In the genomic region with DNA sequence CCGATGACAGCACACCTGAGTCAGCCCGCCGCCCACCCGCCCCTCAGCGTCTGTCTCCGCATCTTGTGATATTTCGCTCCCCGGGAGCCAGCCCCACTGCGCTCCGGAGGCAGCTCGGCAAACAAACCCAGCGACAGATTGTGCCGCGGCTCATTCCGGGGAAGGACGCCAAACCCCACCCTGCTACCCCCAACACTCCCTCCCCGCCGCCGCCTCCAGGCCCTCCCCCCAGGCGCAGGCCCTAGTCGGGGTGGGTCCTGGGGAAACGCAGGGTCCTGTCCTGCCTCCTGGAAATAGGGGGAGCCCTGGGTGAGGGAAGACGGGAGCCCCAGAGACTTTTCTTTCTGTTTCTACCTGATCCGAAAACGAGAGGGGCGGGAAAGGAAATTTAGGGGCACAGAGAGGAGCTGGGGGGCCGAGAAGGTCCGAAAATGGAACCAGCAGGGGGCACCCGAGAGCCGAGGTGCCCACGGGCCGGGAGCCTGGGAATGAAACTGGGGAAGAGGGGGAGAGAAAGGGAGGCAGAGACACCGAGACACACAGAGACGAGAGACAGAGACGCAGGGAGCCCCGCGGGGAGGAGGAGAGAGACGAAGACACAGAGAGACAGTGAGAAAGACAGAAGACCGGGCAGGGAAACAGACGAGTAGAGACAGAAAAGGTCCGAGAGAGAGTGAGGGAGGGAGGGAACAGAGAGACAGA, we compare ENCODE assay signal across 8 cellular contexts. TPM values are rescaled to one million over a fixed set of nuclear protein-coding genes. Genes with fewer than 3 reads are reported as not detected.
DNase-seq lines count a peak whose midpoint lies in the region; ATAC-seq and TF ChIP-seq lines count a peak whose summit lies in the region.

No MANE protein-coding gene starts in this region.

- H3K4me1 ChIP-seq in effector memory CD4-positive, alpha-beta T cell (ENCODE audit: control insufficient read depth, insufficient read depth, low read length, poor library complexity, severe bottlenecking) = peaks cover 34% of the 10 kb centered on the region
- H3K4me1 ChIP-seq in stomach smooth muscle (ENCODE audit: control insufficient read depth, insufficient read depth, low read length) = peaks cover 32% of the 10 kb centered on the region

- no peak overlapping the region for H3K27ac ChIP-seq in effector memory CD4-positive, alpha-beta T cell (ENCODE audit: insufficient read depth, low read length, poor library complexity, severe bottlenecking)
- H3K27ac ChIP-seq in stomach smooth muscle (ENCODE audit: low read length) = no peak overlapping the region

- TF ChIP-seq RAD21 in Ishikawa (IDR thresholded peaks at IDR 0.05; ENCODE audit: low read depth) = peak; percentile 45; the same call in 1 of the 2 replicates

- H3K27me3 ChIP-seq in effector memory CD4-positive, alpha-beta T cell (replicated peaks; ENCODE audit: control insufficient read depth, insufficient read depth, low read length, poor library complexity, severe bottlenecking) = peaks cover 39% of the 10 kb centered on the region
- H3K27me3 ChIP-seq in stomach smooth muscle (ENCODE audit: control insufficient read depth in 1 of 2, insufficient read depth in 2 of 2, low read length in 2 of 2) = peaks cover 39 to 58% of the 10 kb centered on the region in 2 donors

- no peaks in the 10 kb centered on the region for H3K9me3 ChIP-seq in effector memory CD4-positive, alpha-beta T cell (ENCODE audit: control insufficient read depth, low read length)
- H3K9me3 ChIP-seq in stomach smooth muscle (ENCODE audit: control insufficient read depth in 2 of 2, low read length in 2 of 2) = no peaks in the 10 kb centered on the region

- H3K36me3 ChIP-seq in effector memory CD4-positive, alpha-beta T cell (ENCODE audit: control insufficient read depth, insufficient read depth, low read length) = no peaks in the 10 kb centered on the region
- H3K36me3 ChIP-seq in stomach smooth muscle (ENCODE audit: control insufficient read depth in 2 of 2, insufficient read depth in 2 of 2, low read length in 2 of 2) = no peaks in the 10 kb centered on the region

- peak; percentile 40 to 64 for ATAC-seq in activated CD4-positive, CD25-positive, alpha-beta regulatory T cell treated with anti-CD3 and anti-CD28 coated beads, Interleukin-2, amount 50 U/mL, for 24 hours
- ATAC-seq in GM19324 (IDR thresholded peaks at IDR 0.05; ENCODE audit: low FRiP score, unreplicated experiment) = no peak
- ATAC-seq in HG03565 (IDR thresholded peaks at IDR 0.05; ENCODE audit: unreplicated experiment) = no peak

- peak overlapping the region; percentile 57 for H3K4me3 ChIP-seq in effector memory CD4-positive, alpha-beta T cell (ENCODE audit: insufficient read depth, low read depth, low read length, poor library complexity, severe bottlenecking)
- H3K4me3 ChIP-seq in stomach smooth muscle (ENCODE audit: low read length in 2 of 2) = peak overlapping the region; percentile 57 to 61

- DNase-seq in Daoy (ENCODE audit: low read depth) = peak; percentile 72
- DNase-seq in effector memory CD4-positive, alpha-beta T cell = peak in 2 of 3 donors; percentile 25
- DNase-seq in mucosa of gallbladder (ENCODE audit: low spot score) = peak; percentile 38

- H3K9ac ChIP-seq in stomach smooth muscle (ENCODE audit: low read length in 2 of 2) = peak overlapping the region in 1 of 2 donors; percentile 20

- TF ChIP-seq EP300 in Ishikawa (IDR thresholded peaks at IDR 0.05; ENCODE audit: borderline replicate concordance) = no peak

TF ChIP-seq in Ishikawa, 13 proteins besides CTCF, POLR2A, EP300 and RAD21:
- peak; percentile 82; the same call in 1 of the 2 replicates for TF ChIP-seq ZBTB7A (IDR thresholded peaks at IDR 0.05; ENCODE audit: low read depth)
- no peak for TF ChIP-seq EGR1 (IDR thresholded peaks at IDR 0.05)
TF ChIP-seq in Ishikawa: peak in this region for 1.

RNA-seq across cellular contexts. Expression of gene RTN4RL2, which starts 1.8 kb away (rescaled TPM):
- 0.23 TPM in 1 of 2 replicates, not detected in the other for total RNA-seq in Daoy (2014; rRNA removed; shearing (Covaris generic))
- total RNA-seq in mucosa of gallbladder = 19.2 TPM

RNA-seq across cellular contexts. Expression of gene SLC43A3, which starts 31.6 kb away (rescaled TPM):
- 122 and 135 TPM in 2 replicates for total RNA-seq in Daoy (2014; rRNA removed; shearing (Covaris generic))
- total RNA-seq in mucosa of gallbladder = 39.5 TPM

RNA-seq across cellular contexts. Expression of gene SLC43A1, which starts 56.9 kb away (rescaled TPM):
- 5.6 and 9.0 TPM in 2 replicates for total RNA-seq in Daoy (2014; rRNA removed; shearing (Covaris generic))
- 89.5 TPM for total RNA-seq in mucosa of gallbladder

Comparison
In these comparisons a context has a peak if more than half of its experiments do, and no peak if none do; other contexts are left out.
1. ATAC-seq: peak in activated CD4-positive, CD25-positive, alpha-beta regulatory T cell treated with anti-CD3 and anti-CD28 coated beads, Interleukin-2, amount 50 U/mL, for 24 hours (2 of 2); none in GM19324 (single experiment) and HG03565 (single experiment).
2. RNA of gene RTN4RL2, which starts 1.8 kb away (total RNA-seq): 19.2 TPM in mucosa of gallbladder (single experiment); 0.23 TPM in Daoy; every median in the first group is over 10 times any median in the second.
3. Peak in every context shown above with its lines, with median percentiles within 50 percentile points of each other: DNase-seq.